In genomic region chr15:76190767-76191538, GRCh38 we compare ENCODE assay signal across 8 cellular contexts.
DNase-seq lines count a peak whose midpoint lies in the region; ATAC-seq lines count a peak whose summit lies in the region.

No MANE protein-coding gene starts in this region.

- peak overlapping the region; percentile 64 for H3K4me3 Mint-ChIP-seq in natural killer cell treated with Interleukin-12 subunit alpha and Interleukin-12 subunit beta and Interleukin-15 and Interleukin-18, amount 100 ng/mL, for 72 hours
- H3K4me3 Mint-ChIP-seq in stimulated activated effector memory CD8-positive, alpha-beta T cell treated with anti-CD3 and anti-CD28 coated beads, Interleukin-12 subunit alpha, Interleukin-12 subunit beta, amount 100 ng/mL, for 72 hours: peak overlapping the region; percentile 32

- peaks cover 16 to 18% of the 10 kb centered on the region in 2 donors for H3K27me3 Mint-ChIP-seq in natural killer cell treated with Interleukin-12 subunit alpha and Interleukin-12 subunit beta and Interleukin-15 and Interleukin-18, amount 100 ng/mL, for 72 hours

- H3K9me3 Mint-ChIP-seq in natural killer cell treated with Interleukin-12 subunit alpha and Interleukin-12 subunit beta and Interleukin-15 and Interleukin-18, amount 100 ng/mL, for 72 hours: no peaks in the 10 kb centered on the region
- H3K9me3 Mint-ChIP-seq in stimulated activated effector memory CD8-positive, alpha-beta T cell treated with anti-CD3 and anti-CD28 coated beads, Interleukin-12 subunit alpha, Interleukin-12 subunit beta, amount 100 ng/mL, for 72 hours: no peaks in the 10 kb centered on the region

- DNase-seq in COLO668 (lab: John Stamatoyannopoulos, UW; ENCODE audit: unreplicated experiment): peak; percentile 85
- DNase-seq in HT1080 (ENCODE audit: low read depth): peak; percentile 69
- DNase-seq in OCI-M1 (lab: John Stamatoyannopoulos, UW): peak; percentile 86
- DNase-seq in activated T-cell treated with anti-CD3 and anti-CD28 coated beads for 48 hours (ENCODE audit: low read depth): peak; percentile 66
- peak; percentile 84 for DNase-seq in natural killer cell treated with Interleukin-12 subunit alpha and Interleukin-12 subunit beta and Interleukin-15 and Interleukin-18, amount 100 ng/mL, for 72 hours (ENCODE audit: low spot score)
- peak; percentile 64 to 87 for DNase-seq in stimulated activated effector memory CD8-positive, alpha-beta T cell treated with anti-CD3 and anti-CD28 coated beads, Interleukin-12 subunit alpha, Interleukin-12 subunit beta, amount 100 ng/mL, for 72 hours (ENCODE audit: low spot score in 2 of 2)

- no peaks in the 10 kb centered on the region for H3K36me3 Mint-ChIP-seq in natural killer cell treated with Interleukin-12 subunit alpha and Interleukin-12 subunit beta and Interleukin-15 and Interleukin-18, amount 100 ng/mL, for 72 hours
- H3K36me3 Mint-ChIP-seq in stimulated activated effector memory CD8-positive, alpha-beta T cell treated with anti-CD3 and anti-CD28 coated beads, Interleukin-12 subunit alpha, Interleukin-12 subunit beta, amount 100 ng/mL, for 72 hours: no peaks in the 10 kb centered on the region

- peak overlapping the region; percentile 7 to 67 for H3K27ac Mint-ChIP-seq in natural killer cell treated with Interleukin-12 subunit alpha and Interleukin-12 subunit beta and Interleukin-15 and Interleukin-18, amount 100 ng/mL, for 72 hours
- H3K27ac Mint-ChIP-seq in stimulated activated effector memory CD8-positive, alpha-beta T cell treated with anti-CD3 and anti-CD28 coated beads, Interleukin-12 subunit alpha, Interleukin-12 subunit beta, amount 100 ng/mL, for 72 hours: no peak overlapping the region

- ATAC-seq in GM19468 (IDR thresholded peaks at IDR 0.05; ENCODE audit: extremely low read depth, unreplicated experiment) (peak; percentile 64), esophagus mucosa (peak; percentile 73)
- ATAC-seq in natural killer cell treated with Interleukin-12 subunit alpha and Interleukin-12 subunit beta and Interleukin-15 and Interleukin-18, amount 100 ng/mL, for 72 hours: peak; percentile 87 to 88
- ATAC-seq in stimulated activated effector memory CD8-positive, alpha-beta T cell treated with anti-CD3 and anti-CD28 coated beads, Interleukin-12 subunit alpha, Interleukin-12 subunit beta, amount 100 ng/mL, for 72 hours: peak; percentile 88

- peaks cover 14 to 17% of the 10 kb centered on the region in 2 donors for H3K4me1 Mint-ChIP-seq in natural killer cell treated with Interleukin-12 subunit alpha and Interleukin-12 subunit beta and Interleukin-15 and Interleukin-18, amount 100 ng/mL, for 72 hours (ENCODE audit: low read depth in 2 of 2)
- peaks cover 16% of the 10 kb centered on the region for H3K4me1 Mint-ChIP-seq in stimulated activated effector memory CD8-positive, alpha-beta T cell treated with anti-CD3 and anti-CD28 coated beads, Interleukin-12 subunit alpha, Interleukin-12 subunit beta, amount 100 ng/mL, for 72 hours

Comparison
In these comparisons a context has a peak if more than half of its experiments do, and no peak if none do; other contexts are left out.
1. Peak in every context shown above with its lines: DNase-seq and ATAC-seq.